In genomic region chr1:3553940-3554223, GRCh38 we compare ENCODE assay signal across 15 cellular contexts.
"Had no signal": no experiment of that assay in that cellular context is flagged by ENCODE, and none has a peak within 500 bp of the region (broad histone marks: within the 10 kb centered on the region; RNA-seq: fewer than 3 reads in every experiment).

No MANE protein-coding gene starts in this region.

- H3K27me3 ChIP-seq: colonic mucosa, ovary, tibial artery had no signal

- DNase-seq: colonic mucosa; effector CD4-positive, alpha-beta T cell; endodermal cell; erythroblast; heart right ventricle; natural killer cell; nucleus accumbens; right cardiac atrium; stimulated activated CD4-positive, alpha-beta T cell treated with anti-CD3 and anti-CD28 coated beads, Interleukin-4, amount 100 ng/mL, for 1 hour; stimulated activated CD8-positive, alpha-beta memory T cell treated with anti-CD3 and anti-CD28 coated beads, Interleukin-4, amount 100 ng/mL, for 48 hours; stimulated activated naive CD8-positive, alpha-beta T cell treated with anti-CD3 and anti-CD28 coated beads, Interleukin-15, Interleukin-2, amounts not matched to agents 100 U/mL and 50 U/mL, for 24 hours; tibial artery had no signal

- H3K9me3 ChIP-seq: colonic mucosa, ovary, suprapubic skin, tibial artery had no signal

- H3K36me3 ChIP-seq: colonic mucosa, heart right ventricle, ovary, suprapubic skin, tibial artery had no signal

- H3K4me3 ChIP-seq: colonic mucosa, heart right ventricle, ovary, smooth muscle cell, suprapubic skin, tibial artery had no signal

- H3K27ac ChIP-seq: colonic mucosa, heart right ventricle, ovary, suprapubic skin, tibial artery had no signal

- H3K4me1 ChIP-seq: colonic mucosa had no signal
